ENCODE assay signal across 15 cellular contexts in genomic region chr2:166573393-166573792, GRCh38.
DNase-seq lines count a peak whose midpoint lies in the region; ATAC-seq, FAIRE-seq and TF ChIP-seq lines count a peak whose summit lies in the region.
"Had no signal": no experiment of that assay in that cellular context is flagged by ENCODE, and none has a peak within 500 bp of the region (broad histone marks: within the 10 kb centered on the region; RNA-seq: fewer than 3 reads in every experiment).

No MANE protein-coding gene starts in this region.

- H3K27me3 Mint-ChIP-seq in brain = no peaks in the 10 kb centered on the region
- peaks cover 0 to under 1% (median 0%) of the 10 kb centered on the region in 5 donors for H3K27me3 Mint-ChIP-seq in naive thymus-derived CD4-positive, alpha-beta T cell
- H3K27me3 Mint-ChIP-seq: stimulated activated naive CD8-positive, alpha-beta T cell treated with anti-CD3 and anti-CD28 coated beads, Interleukin-15, Interleukin-2, amounts not matched to agents 100 ng/mL and 50 ng/mL, for 24 hours had no signal

- POLR2A ChIA-PET in A673 (lab: Charles Lee; ENCODE audit: low non-redundant PET) = no interaction called here
- POLR2A ChIA-PET in naive thymus-derived CD4-positive, alpha-beta T cell (lab: Charles Lee) = no interaction called here

- no TSS peak for BruUV-seq in A673 (replicated peaks; lab: Mats Ljungman, UMichigan)

- H3K4me3 ChIP-seq in A673 (ENCODE audit: low read depth, low read length, poor library complexity, severe bottlenecking) = no peak overlapping the region
- no peak overlapping the region for H3K4me3 ChIP-seq in naive thymus-derived CD4-positive, alpha-beta T cell (ENCODE audit: low read length)
- H3K4me3 ChIP-seq: A549 had no signal

- H3K4me1 ChIP-seq in A673 (ENCODE audit: insufficient read depth, low read length, poor library complexity, severe bottlenecking) = no peaks in the 10 kb centered on the region
- no peaks in the 10 kb centered on the region for H3K4me1 ChIP-seq in naive thymus-derived CD4-positive, alpha-beta T cell (ENCODE audit: control insufficient read depth in 2 of 2, insufficient read depth in 2 of 2, low read length in 2 of 2)
- H3K4me1 ChIP-seq: A549 had no signal

- no peaks in the 10 kb centered on the region for H3K27me3 ChIP-seq in A673 (replicated peaks; ENCODE audit: insufficient read depth, low read depth, low read length, poor library complexity)
- H3K27me3 ChIP-seq in naive thymus-derived CD4-positive, alpha-beta T cell (ENCODE audit: control insufficient read depth in 2 of 2, insufficient read depth in 2 of 2, low read length in 2 of 2) = no peaks in the 10 kb centered on the region
- H3K27me3 ChIP-seq: neutrophil had no signal

- no peak for TF ChIP-seq CTCF in A673 (conservative IDR thresholded peaks at IDR 0.05; ENCODE audit: low read depth, low read length)
- TF ChIP-seq CTCF in brain (conservative IDR thresholded peaks at IDR 0.05) = no peak

- peaks cover 19% of the 10 kb centered on the region for H3K4me1 Mint-ChIP-seq in brain
- H3K4me1 Mint-ChIP-seq in naive thymus-derived CD4-positive, alpha-beta T cell = no peaks in the 10 kb centered on the region
- H3K4me1 Mint-ChIP-seq: immature natural killer cell had no signal

- ATAC-seq in naive thymus-derived CD4-positive, alpha-beta T cell = no peak
- ATAC-seq: A549 had no signal

- DNase-seq in A673 (ENCODE audit: low spot score) (peak; percentile 2), HTR-8/SVneo (ENCODE audit: insufficient read length, low spot score) (no peak), iris pigment epithelial cell (ENCODE audit: low read depth) (peak; percentile 52), GM19240 (ENCODE audit: insufficient read length, low spot score) (no peak), NCI-H2107 (lab: John Stamatoyannopoulos, UW) (no peak)
- DNase-seq in naive thymus-derived CD4-positive, alpha-beta T cell = no peak
- no peak for DNase-seq in effector CD4-positive, alpha-beta T cell
- DNase-seq: immature natural killer cell; stimulated activated CD4-positive, alpha-beta T cell treated with anti-CD3 and anti-CD28 coated beads, Interleukin-2, amount 100 ng/mL, for 24 hours had no signal

- peak overlapping the region in 3 of 5 experiments; percentile 15 to 59 (median 29) for H3K27ac Mint-ChIP-seq in brain
- no peak overlapping the region for H3K27ac Mint-ChIP-seq in naive thymus-derived CD4-positive, alpha-beta T cell
- H3K27ac Mint-ChIP-seq: activated naive CD8-positive, alpha-beta T cell; immature natural killer cell; stimulated activated naive CD8-positive, alpha-beta T cell treated with anti-CD3 and anti-CD28 coated beads, Interleukin-15, Interleukin-2, amounts not matched to agents 100 ng/mL and 50 ng/mL, for 24 hours; T-helper 2 cell treated with Interferon-gamma antibody and Interleukin-4, amounts not matched to agents 5 μg/mL and 100 μg/mL, for 36 hours had no signal

- H3K9me3 Mint-ChIP-seq in brain = no peaks in the 10 kb centered on the region
- peaks cover 0 to 3% (median 0%) of the 10 kb centered on the region in 11 donors for H3K9me3 Mint-ChIP-seq in naive thymus-derived CD4-positive, alpha-beta T cell
- H3K9me3 Mint-ChIP-seq: T-helper 2 cell treated with Interferon-gamma antibody and Interleukin-4, amounts not matched to agents 5 μg/mL and 100 μg/mL, for 36 hours had no signal

- H3K4me3 Mint-ChIP-seq in brain = peak overlapping the region in 3 of 5 experiments; percentile 4 to 42 (median 10)
- H3K4me3 Mint-ChIP-seq in naive thymus-derived CD4-positive, alpha-beta T cell = no peak overlapping the region
- H3K4me3 Mint-ChIP-seq: activated naive CD8-positive, alpha-beta T cell; immature natural killer cell; stimulated activated naive CD8-positive, alpha-beta T cell treated with anti-CD3 and anti-CD28 coated beads, Interleukin-15, Interleukin-2, amounts not matched to agents 100 ng/mL and 50 ng/mL, for 24 hours; T-helper 2 cell treated with Interferon-gamma antibody and Interleukin-4, amounts not matched to agents 5 μg/mL and 100 μg/mL, for 36 hours had no signal

- CTCF ChIA-PET in A673 (lab: Charles Lee) = no interaction called here
- CTCF ChIA-PET in naive thymus-derived CD4-positive, alpha-beta T cell (lab: Charles Lee) = no interaction called here

- intact Hi-C loops in A673 (cut with micrococcal nuclease; ENCODE audit: unreplicated experiment) = no loop called here
- intact Hi-C loops in naive thymus-derived CD4-positive, alpha-beta T cell (cut with micrococcal nuclease) = no loop called here

- H3K9me3 ChIP-seq in A673 (ENCODE audit: low read depth, low read length, poor library complexity, severe bottlenecking) = no peaks in the 10 kb centered on the region
- no peaks in the 10 kb centered on the region for H3K9me3 ChIP-seq in naive thymus-derived CD4-positive, alpha-beta T cell (ENCODE audit: control insufficient read depth in 2 of 3, low read length in 3 of 3)
- H3K9me3 ChIP-seq: A549, neutrophil had no signal

- peak; percentile 73 for FAIRE-seq in HTR-8/SVneo (lab: Jason Lieb, UNC)
- FAIRE-seq: A549 had no signal

- no peaks in the 10 kb centered on the region for H3K36me3 Mint-ChIP-seq in brain
- no peaks in the 10 kb centered on the region for H3K36me3 Mint-ChIP-seq in naive thymus-derived CD4-positive, alpha-beta T cell
- H3K36me3 Mint-ChIP-seq: activated naive CD8-positive, alpha-beta T cell; immature natural killer cell had no signal

- H3K27ac ChIP-seq in A673 (ENCODE audit: low read depth, low read length, poor library complexity, severe bottlenecking) = no peak overlapping the region
- no peak overlapping the region for H3K27ac ChIP-seq in naive thymus-derived CD4-positive, alpha-beta T cell (ENCODE audit: low read depth, low read length)
- H3K27ac ChIP-seq: A549, neutrophil had no signal

- H3K36me3 ChIP-seq in A673 (ENCODE audit: insufficient read depth, low read length, poor library complexity, severe bottlenecking) = no peaks in the 10 kb centered on the region
- H3K36me3 ChIP-seq in naive thymus-derived CD4-positive, alpha-beta T cell (ENCODE audit: control insufficient read depth in 2 of 3, insufficient read depth in 3 of 3, low read length in 3 of 3) = no peaks in the 10 kb centered on the region
- H3K36me3 ChIP-seq: neutrophil had no signal

Comparison
In these comparisons a context has a peak if more than half of its experiments do, and no peak if none do; other contexts are left out.
1. DNase-seq: peak in A673 (single experiment) and iris pigment epithelial cell (single experiment); none in HTR-8/SVneo (single experiment), GM19240 (single experiment), NCI-H2107 (single experiment), naive thymus-derived CD4-positive, alpha-beta T cell (0 of 9) and effector CD4-positive, alpha-beta T cell (single experiment).
2. H3K27ac Mint-ChIP-seq: peak in brain (3 of 5); none in naive thymus-derived CD4-positive, alpha-beta T cell (0 of 9).
3. H3K4me3 Mint-ChIP-seq: peak in brain (3 of 5); none in naive thymus-derived CD4-positive, alpha-beta T cell (0 of 10).